In the genomic region with DNA sequence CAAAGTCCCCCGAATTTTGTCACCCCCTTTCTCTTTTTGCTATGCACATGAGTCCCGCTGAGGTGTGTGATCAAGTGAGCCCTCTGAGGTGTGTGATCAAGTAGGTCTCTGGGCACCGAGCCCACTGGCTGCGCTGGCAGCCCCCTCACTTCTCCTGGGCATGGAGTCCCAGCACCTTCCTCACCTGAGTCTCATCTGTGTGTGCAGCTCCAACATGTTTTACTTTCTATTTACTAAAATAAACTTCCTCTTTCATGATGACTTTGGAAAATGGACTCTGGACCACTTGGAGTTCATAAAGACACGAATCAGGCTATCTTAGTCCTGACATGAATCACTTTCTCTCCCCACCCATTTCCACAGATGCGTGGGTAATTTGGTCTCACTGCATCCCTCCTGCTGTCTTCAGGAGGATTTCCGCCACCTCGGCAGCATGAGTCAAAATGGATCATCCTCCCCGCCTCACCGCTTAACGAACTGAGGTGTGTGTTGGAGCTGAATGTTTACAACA, we compare ENCODE assay signal across 10 cellular contexts. TPM values are rescaled to one million over a fixed set of nuclear protein-coding genes. Genes with fewer than 3 reads are reported as not detected.
DNase-seq lines count a peak whose midpoint lies in the region; ATAC-seq and TF ChIP-seq lines count a peak whose summit lies in the region.
"Had no signal": no experiment of that assay in that cellular context is flagged by ENCODE, and none has a peak within 500 bp of the region (broad histone marks: within the 10 kb centered on the region; RNA-seq: fewer than 3 reads in every experiment).

No MANE protein-coding gene starts in this region.

- no peaks in the 10 kb centered on the region for H3K27me3 Mint-ChIP-seq in dendritic cell treated with granulocyte-macrophage colony-stimulating factor and Interleukin-4, amounts not matched to agents 40 ng/mL and 50 ng/mL, for 4 days

- 69 to 84% (median 77%) methylated on average over 11 of the region's 11 CpGs for WGBS in stomach, 5 donors
- WGBS in SK-N-SH (ENCODE audit: low lambda C conversion rate), result 92% methylated on average over 11 of the region's 11 CpGs

- DNase-seq in GM12864 (ENCODE audit: low read depth), result peak; percentile 68
- DNase-seq in NOMO-1 (lab: John Stamatoyannopoulos, UW; ENCODE audit: unreplicated experiment in 2 of 2), result peak; percentile 23 to 79
- no peak for DNase-seq in GM19238 (ENCODE audit: insufficient read length, low spot score)
- no peak for DNase-seq in uterus
- no peak for DNase-seq in stomach
- no peak for DNase-seq in SK-N-SH
- DNase-seq: SHP77 had no signal

- TF ChIP-seq CTCF in GM12864 (IDR thresholded peaks at IDR 0.05; ENCODE audit: low read depth, low read length, missing control alignments) (no peak), uterus (IDR thresholded peaks at IDR 0.05) (no peak), stomach (IDR thresholded peaks at IDR 0.05) (no peak), SK-N-SH (IDR thresholded peaks at IDR 0.05) (no peak)

- H3K4me3 ChIP-seq in GM12864 (ENCODE audit: low read depth, low read length) (no peak overlapping the region; the same call in 1 of the 2 replicates), uterus (no peak overlapping the region), stomach (no peak overlapping the region), SK-N-SH (ENCODE audit: low read depth in 2 of 2, low read length in 1 of 2) (no peak overlapping the region)

- H3K27me3 ChIP-seq in uterus (no peaks in the 10 kb centered on the region), stomach (no peaks in the 10 kb centered on the region), SK-N-SH (ENCODE audit: insufficient read depth) (no peaks in the 10 kb centered on the region)

- peak overlapping the region; percentile 59 for H3K27ac Mint-ChIP-seq in dendritic cell treated with granulocyte-macrophage colony-stimulating factor and Interleukin-4, amounts not matched to agents 40 ng/mL and 50 ng/mL, for 4 days

- H3K4me2 ChIP-seq in SK-N-SH, result no peak overlapping the region

- TF ChIP-seq POLR2A in uterus (IDR thresholded peaks at IDR 0.05) (no peak), stomach (IDR thresholded peaks at IDR 0.05) (no peak)

- TF ChIP-seq EP300 in stomach (IDR thresholded peaks at IDR 0.05), result no peak
- no peak for TF ChIP-seq EP300 in SK-N-SH (IDR thresholded peaks at IDR 0.05; ENCODE audit: borderline replicate concordance in 1 of 2, low read depth in 1 of 2, low read length in 1 of 2)

- no peak overlapping the region for H3K9ac ChIP-seq in SK-N-SH

- ATAC-seq in GM21737 (IDR thresholded peaks at IDR 0.05; ENCODE audit: unreplicated experiment), result peak; percentile 55

- H3K4me3 Mint-ChIP-seq in dendritic cell treated with granulocyte-macrophage colony-stimulating factor and Interleukin-4, amounts not matched to agents 40 ng/mL and 50 ng/mL, for 4 days, result peak overlapping the region; percentile 52

- CTCF ChIA-PET in SK-N-SH (lab: Yijun Ruan, JAX), result interaction anchor here (0.6 kb wide), 1 partner anchor 795 kb away, joined by 3 read pairs; no protein-coding TSS in a partner anchor

- H3K9me3 ChIP-seq in uterus, result no peaks in the 10 kb centered on the region
- no peaks in the 10 kb centered on the region for H3K9me3 ChIP-seq in stomach
- no peaks in the 10 kb centered on the region for H3K9me3 ChIP-seq in SK-N-SH

- H3K36me3 ChIP-seq in uterus, result no peaks in the 10 kb centered on the region
- H3K36me3 ChIP-seq in stomach, result no peaks in the 10 kb centered on the region
- H3K36me3 ChIP-seq in SK-N-SH (replicated peaks in 1 of 2; ENCODE audit: control insufficient read depth in 1 of 2, insufficient read depth in 2 of 2, low read length in 1 of 2), result no peaks in the 10 kb centered on the region

- TF ChIP-seq RAD21 in SK-N-SH (IDR thresholded peaks at IDR 0.05; ENCODE audit: low read length), result no peak

- no peaks in the 10 kb centered on the region for H3K9me2 ChIP-seq in SK-N-SH

- H3K27ac ChIP-seq in uterus (no peak overlapping the region), stomach (peak overlapping the region in 1 of 5 donors; percentile 43), SK-N-SH (ENCODE audit: low read depth in 2 of 2, low read length in 1 of 2) (no peak overlapping the region)
- H3K27ac ChIP-seq: epithelial cell of prostate had no signal

- intact Hi-C loops in dendritic cell treated with granulocyte-macrophage colony-stimulating factor and Interleukin-4, amounts not matched to agents 40 ng/mL and 50 ng/mL, for 4 days (cut with micrococcal nuclease), result no loop called here
- intact Hi-C loops in uterus (cut with DNase I; ENCODE audit: low total_unique reads) (no loop called here), stomach (cut with DNase I; ENCODE audit: low total_unique reads) (no loop called here)

- H3K4me1 ChIP-seq in uterus (no peaks in the 10 kb centered on the region), stomach (no peaks in the 10 kb centered on the region), SK-N-SH (ENCODE audit: control insufficient read depth in 1 of 2, insufficient read depth in 2 of 2, low read depth in 1 of 2, low read length in 1 of 2) (peaks cover 0 to 11% of the 10 kb centered on the region in 2 experiments; a peak in 3 of 4 replicates)

- POLR2A ChIA-PET in SK-N-SH (lab: Yijun Ruan, JAX), result no interaction called here

- H3K4me1 Mint-ChIP-seq in dendritic cell treated with granulocyte-macrophage colony-stimulating factor and Interleukin-4, amounts not matched to agents 40 ng/mL and 50 ng/mL, for 4 days (ENCODE audit: low read depth), result peaks cover 34% of the 10 kb centered on the region

- H3K79me2 ChIP-seq in SK-N-SH (ENCODE audit: insufficient read depth), result no peaks in the 10 kb centered on the region

- no peaks in the 10 kb centered on the region for H3K36me3 Mint-ChIP-seq in dendritic cell treated with granulocyte-macrophage colony-stimulating factor and Interleukin-4, amounts not matched to agents 40 ng/mL and 50 ng/mL, for 4 days (ENCODE audit: low read depth)

- H3F3A ChIP-seq in SK-N-SH (replicated peaks; ENCODE audit: insufficient read depth), result peaks cover 21% of the 10 kb centered on the region

- H2AFZ ChIP-seq in SK-N-SH (ENCODE audit: low read depth), result no peak overlapping the region

- no peaks in the 10 kb centered on the region for H4K20me1 ChIP-seq in SK-N-SH (ENCODE audit: insufficient read depth)

- no peaks in the 10 kb centered on the region for H3K9me3 Mint-ChIP-seq in dendritic cell treated with granulocyte-macrophage colony-stimulating factor and Interleukin-4, amounts not matched to agents 40 ng/mL and 50 ng/mL, for 4 days

TF ChIP-seq in SK-N-SH, 30 proteins besides CTCF, POLR2A, EP300 and RAD21:
- TF ChIP-seq, protein P1, sequence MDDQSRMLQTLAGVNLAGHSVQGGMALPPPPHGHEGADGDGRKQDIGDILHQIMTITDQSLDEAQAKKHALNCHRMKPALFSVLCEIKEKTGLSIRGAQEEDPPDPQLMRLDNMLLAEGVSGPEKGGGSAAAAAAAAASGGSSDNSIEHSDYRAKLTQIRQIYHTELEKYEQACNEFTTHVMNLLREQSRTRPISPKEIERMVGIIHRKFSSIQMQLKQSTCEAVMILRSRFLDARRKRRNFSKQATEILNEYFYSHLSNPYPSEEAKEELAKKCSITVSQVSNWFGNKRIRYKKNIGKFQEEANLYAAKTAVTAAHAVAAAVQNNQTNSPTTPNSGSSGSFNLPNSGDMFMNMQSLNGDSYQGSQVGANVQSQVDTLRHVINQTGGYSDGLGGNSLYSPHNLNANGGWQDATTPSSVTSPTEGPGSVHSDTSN (IDR thresholded peaks at IDR 0.05), result no peak
- TF ChIP-seq TEAD4 (IDR thresholded peaks at IDR 0.05; ENCODE audit: borderline replicate concordance, insufficient read depth) (no peak), RXRA (IDR thresholded peaks at IDR 0.05; ENCODE audit: borderline replicate concordance, low read depth) (no peak), FOSL2 (IDR thresholded peaks at IDR 0.05; ENCODE audit: borderline replicate concordance, low read depth) (no peak), GATA2 (CRISPR knock-in tag; IDR thresholded peaks at IDR 0.05) (no peak), NRF1 (IDR thresholded peaks at IDR 0.05; ENCODE audit: low read depth, low read length) (no peak), ELF1 (IDR thresholded peaks at IDR 0.05) (no peak), EZH2phosphoT487 (IDR thresholded peaks at IDR 0.05; ENCODE audit: borderline replicate concordance, low read depth) (no peak)

RNA-seq across cellular contexts. Expression of a gene that starts 39.8 kb away (rescaled TPM):
- total RNA-seq in uterus, result 10 to 100 TPM in 2 of 4 donors, 1 to 10 TPM in 2; 1.0 to 20.7 (median 7.0) TPM
- total RNA-seq in stomach, result 10 to 100 TPM in 2 of 5 donors, 1 to 10 TPM in 2, under 1 TPM in 1; under 0.01 to 22.7 (median 6.4) TPM
- polyA plus RNA-seq in stomach, result 1 to 10 TPM; 3.1 to 7.0 (median 3.6) TPM
- 2.3 and 4.0 TPM in 2 replicates for polyA plus RNA-seq in SK-N-SH (2012; rRNA removed)
- 2.6 and 3.0 TPM in 2 replicates for polyA plus RNA-seq in SK-N-SH (2012; cell fraction: cytosol; rRNA removed)
- 6.7 and 8.0 TPM in 2 replicates for polyA plus RNA-seq in SK-N-SH (2012; cell fraction: nucleus; rRNA removed)

Comparison
In these comparisons a context has a peak if more than half of its experiments do, and no peak if none do; other contexts are left out.
1. DNase-seq: peak in GM12864 (single experiment) and NOMO-1 (2 of 2); none in GM19238 (single experiment), uterus (0 of 2), stomach (single experiment) and SK-N-SH (single experiment).